ENCODE assay signal across 9 cellular contexts in genomic region chr5:67095346-67095871, GRCh38.
A peak's percentile ranks its signal among the peaks of the same experiment; 100 is the strongest.
DNase-seq lines count a peak whose midpoint lies in the region; ATAC-seq, FAIRE-seq and TF ChIP-seq lines count a peak whose summit lies in the region.
"Had no signal": no experiment of that assay in that cellular context is flagged by ENCODE, and none has a peak within 500 bp of the region (broad histone marks: within the 10 kb centered on the region; RNA-seq: fewer than 3 reads in every experiment).

No MANE protein-coding gene starts in this region.

- H2BK120ac ChIP-seq in IMR-90 (ENCODE audit: low read depth, low read length), result peak overlapping the region; percentile 96

- intact Hi-C loops in IMR-90 (cut with micrococcal nuclease), result loop anchor here (2.0 kb wide), 2 partner anchors 91 to 107 kb away; no protein-coding TSS in a partner anchor
- intact Hi-C loops in lower leg skin (cut with DNase I; ENCODE audit: low total_unique reads), result no loop called here

- H3K4ac ChIP-seq in IMR-90 (ENCODE audit: low read depth, low read length), result peak overlapping the region; percentile 89

- no peaks in the 10 kb centered on the region for H4K20me1 ChIP-seq in IMR-90 (ENCODE audit: insufficient read depth, low read length)

- peak overlapping the region; percentile 97 for H3K14ac ChIP-seq in IMR-90 (replicated peaks; ENCODE audit: low read depth, low read length)

- H3K9me1 ChIP-seq in IMR-90 (ENCODE audit: insufficient read depth, low read length), result peaks cover 7% of the 10 kb centered on the region

- H3K4me3 ChIP-seq in IMR-90 (ENCODE audit: insufficient read depth, low read depth, low read length), result peak overlapping the region; percentile 12; the same call in 1 of the 2 replicates
- H3K4me3 ChIP-seq in endocrine pancreas (ENCODE audit: control insufficient read depth, insufficient read depth, low read length), result peak overlapping the region; percentile 74
- H3K4me3 ChIP-seq in lower leg skin (ENCODE audit: low read depth, poor library complexity, severe bottlenecking), result no peak overlapping the region

- CTCF ChIA-PET in IMR-90 (lab: Yijun Ruan, JAX), result interaction anchor here (0.7 kb wide), 1 partner anchor 73 kb away, joined by 3 read pairs; no protein-coding TSS in a partner anchor

- H4K5ac ChIP-seq in IMR-90 (ENCODE audit: low read depth, low read length), result peak overlapping the region; percentile 95

- TF ChIP-seq POLR2A in IMR-90 (IDR thresholded peaks at IDR 0.05; ENCODE audit: low read depth, low read length) (no peak), lower leg skin (IDR thresholded peaks at IDR 0.05) (no peak), GM12891 (IDR thresholded peaks at IDR 0.05; ENCODE audit: low read depth, low read length) (no peak)

- peak overlapping the region; percentile 63; the same call in 1 of the 2 replicates for H2AK5ac ChIP-seq in IMR-90 (ENCODE audit: low read depth, low read length)

- H3K79me1 ChIP-seq in IMR-90 (ENCODE audit: low read depth in 1 of 2, low read length in 2 of 2), result peaks cover 0 to 15% of the 10 kb centered on the region in 2 experiments; a peak in 2 of 4 replicates

- in situ Hi-C loops in IMR-90 (cut with MboI; ENCODE audit: low sequenced_read_pairs), result no loop called here

- peak overlapping the region; percentile 85 for H3K4me2 ChIP-seq in IMR-90 (ENCODE audit: low read depth, low read length)

- H3K18ac ChIP-seq in IMR-90 (ENCODE audit: low read depth, low read length), result peak overlapping the region; percentile 98

- H2AFZ ChIP-seq in IMR-90 (replicated peaks; ENCODE audit: low read length, poor library complexity), result peak overlapping the region; percentile 85

- H2AK9ac ChIP-seq in IMR-90 (replicated peaks; ENCODE audit: low read depth, low read length, poor library complexity), result peak overlapping the region; percentile 47

- H3K9me3 ChIP-seq in IMR-90 (ENCODE audit: control insufficient read depth, insufficient read depth, low read length) (no peaks in the 10 kb centered on the region), endocrine pancreas (ENCODE audit: control insufficient read depth, low read length) (no peaks in the 10 kb centered on the region)

- TF ChIP-seq RAD21 in IMR-90 (IDR thresholded peaks at IDR 0.05; ENCODE audit: low read length), result no peak

- H3K23ac ChIP-seq in IMR-90 (ENCODE audit: low read depth, low read length), result peak overlapping the region; percentile 98

- dilution Hi-C loops in IMR-90 (cut with HindIII; ENCODE audit: low sequenced_read_pairs, unreplicated experiment), result no loop called here

- peak overlapping the region; percentile 98 for H2BK20ac ChIP-seq in IMR-90 (ENCODE audit: low read depth, low read length)

- H2BK5ac ChIP-seq in IMR-90 (ENCODE audit: low read depth, low read length, poor library complexity, severe bottlenecking), result peak overlapping the region; percentile 95

- no TSS peak for BruUV-seq in IMR-90 (replicated peaks; lab: Mats Ljungman, UMichigan)

- H3K4me1 ChIP-seq in IMR-90 (ENCODE audit: control insufficient read depth, insufficient read depth, low read length), result peaks cover 14% of the 10 kb centered on the region
- peaks cover 52% of the 10 kb centered on the region for H3K4me1 ChIP-seq in endocrine pancreas (ENCODE audit: control insufficient read depth, insufficient read depth, low read length)

- peak overlapping the region; percentile 53 for H4K91ac ChIP-seq in IMR-90 (ENCODE audit: insufficient read depth, low read depth, low read length)

- no peak for FAIRE-seq in GM12891 (lab: Jason Lieb, UNC)

- peak overlapping the region; percentile 61; the same call in 1 of the 2 replicates for H3K56ac ChIP-seq in IMR-90 (ENCODE audit: extremely low read depth, insufficient read depth, low read length)

- H3K27me3 ChIP-seq in IMR-90 (ENCODE audit: control insufficient read depth, insufficient read depth, low read length) (no peaks in the 10 kb centered on the region), endocrine pancreas (ENCODE audit: control insufficient read depth, insufficient read depth, low read length) (no peaks in the 10 kb centered on the region)

- peak; percentile 33 for DNase-seq in IMR-90
- peak; percentile 88 to 95 for DNase-seq in lower leg skin (ENCODE audit: low spot score in 2 of 2)
- peak; percentile 42 for DNase-seq in stromal cell of bone marrow (ENCODE audit: low read depth)
- DNase-seq in NCI-H1694 (lab: John Stamatoyannopoulos, UW), result no peak
- no peak for DNase-seq in GM12891 (ENCODE audit: insufficient read length, low spot score)
- DNase-seq: stimulated activated CD4-positive, alpha-beta T cell treated with anti-CD3 and anti-CD28 coated beads, Interleukin-12 subunit alpha, Interleukin-12 subunit beta, amount 100 ng/mL, for 4 hours had no signal

- no CpG with 5 or more reads among the region's 6 CpGs for WGBS in IMR-90 (ENCODE audit: extremely low coverage in 2 of 2, insufficient read length in 1 of 2), 2 experiments
- WGBS in lower leg skin, 2 donors, result 2 to 15% methylated on average over 6 of the region's 6 CpGs

- TF ChIP-seq CTCF in IMR-90 (conservative IDR thresholded peaks at IDR 0.05; ENCODE audit: low read depth, low read length), result no peak
- TF ChIP-seq CTCF in lower leg skin (IDR thresholded peaks at IDR 0.05), result no peak

- POLR2A ChIA-PET in IMR-90 (lab: Charles Lee; ENCODE audit: unreplicated experiment), result interaction anchor here (0.6 kb wide), 1 partner anchor 79 kb away, joined by 3 read pairs; no protein-coding TSS in a partner anchor

- peak overlapping the region; percentile 65; the same call in 1 of the 2 replicates for H3K9ac ChIP-seq in IMR-90 (ENCODE audit: low read depth, low read length)
- no peak overlapping the region for H3K9ac ChIP-seq in endocrine pancreas (ENCODE audit: control insufficient read depth, insufficient read depth, low read length)

- peak overlapping the region; percentile 21; the same call in 2 of the 3 replicates for H2BK15ac ChIP-seq in IMR-90 (ENCODE audit: low read depth, low read length)

- H3K36me3 ChIP-seq in IMR-90 (ENCODE audit: control insufficient read depth, insufficient read depth, low read length) (peaks cover 3% of the 10 kb centered on the region; the same call in 1 of the 2 replicates), endocrine pancreas (ENCODE audit: control insufficient read depth, insufficient read depth, low read length) (no peaks in the 10 kb centered on the region)

- H4K8ac ChIP-seq in IMR-90 (ENCODE audit: low read depth in 2 of 2, low read length in 2 of 2), result peak overlapping the region; percentile 23 to 94; a peak in 3 of 4 replicates

- peak; percentile 46 for ATAC-seq in IMR-90 (ENCODE audit: low read depth)
- no peak for ATAC-seq in GM21786 (IDR thresholded peaks at IDR 0.05; ENCODE audit: unreplicated experiment)
- ATAC-seq in GM19455 (IDR thresholded peaks at IDR 0.05; ENCODE audit: unreplicated experiment), result no peak

- H3K27ac ChIP-seq in IMR-90 (ENCODE audit: insufficient read depth, low read length), result peak overlapping the region; percentile 95

TF ChIP-seq in IMR-90, 13 proteins besides CTCF, POLR2A, EP300 and RAD21:
- TF ChIP-seq BHLHE40 (IDR thresholded peaks at IDR 0.05; ENCODE audit: low read depth, low read length), result no peak
- TF ChIP-seq, protein P1, sequence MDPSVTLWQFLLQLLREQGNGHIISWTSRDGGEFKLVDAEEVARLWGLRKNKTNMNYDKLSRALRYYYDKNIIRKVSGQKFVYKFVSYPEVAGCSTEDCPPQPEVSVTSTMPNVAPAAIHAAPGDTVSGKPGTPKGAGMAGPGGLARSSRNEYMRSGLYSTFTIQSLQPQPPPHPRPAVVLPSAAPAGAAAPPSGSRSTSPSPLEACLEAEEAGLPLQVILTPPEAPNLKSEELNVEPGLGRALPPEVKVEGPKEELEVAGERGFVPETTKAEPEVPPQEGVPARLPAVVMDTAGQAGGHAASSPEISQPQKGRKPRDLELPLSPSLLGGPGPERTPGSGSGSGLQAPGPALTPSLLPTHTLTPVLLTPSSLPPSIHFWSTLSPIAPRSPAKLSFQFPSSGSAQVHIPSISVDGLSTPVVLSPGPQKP (IDR thresholded peaks at IDR 0.05; ENCODE audit: borderline replicate concordance, low read depth, low read length), result no peak
- no peak for TF ChIP-seq MAZ (IDR thresholded peaks at IDR 0.05; ENCODE audit: borderline replicate concordance, low read depth, low read length)
- TF ChIP-seq RCOR1 (IDR thresholded peaks at IDR 0.05; ENCODE audit: insufficient replicate concordance, low read length), result no peak

TF ChIP-seq in GM12891, 5 proteins besides CTCF, POLR2A, EP300 and RAD21:
- TF ChIP-seq POU2F2 (IDR thresholded peaks at IDR 0.05; ENCODE audit: low read depth, low read length) (no peak), TAF1 (IDR thresholded peaks at IDR 0.05; ENCODE audit: low read depth, low read length) (no peak), POLR2AphosphoS5 (IDR thresholded peaks at IDR 0.05; ENCODE audit: low read depth, low read length) (no peak), PAX5 (IDR thresholded peaks at IDR 0.05; ENCODE audit: insufficient read depth, low read length, severe bottlenecking) (no peak), SPI1 (IDR thresholded peaks at IDR 0.05; ENCODE audit: low read depth, low read length) (no peak)

Comparison
In these comparisons a context has a peak if more than half of its experiments do, and no peak if none do; other contexts are left out.
1. DNase-seq: peak in IMR-90 (single experiment), lower leg skin (2 of 2) and stromal cell of bone marrow (single experiment); none in NCI-H1694 (single experiment) and GM12891 (single experiment).